8 cellular contexts compared by ENCODE assay signal in genomic region chr6:33271608-33272357, GRCh38. TPM values are rescaled to one million over a fixed set of nuclear protein-coding genes. Genes with fewer than 3 reads are reported as not detected.
DNase-seq lines count a peak whose midpoint lies in the region; ATAC-seq and TF ChIP-seq lines count a peak whose summit lies in the region.

TSS of gene RPS18 (plus strand) at chr6:33272075. CDS start at chr6:33272120, 45 bp downstream.
A gene with protein sequence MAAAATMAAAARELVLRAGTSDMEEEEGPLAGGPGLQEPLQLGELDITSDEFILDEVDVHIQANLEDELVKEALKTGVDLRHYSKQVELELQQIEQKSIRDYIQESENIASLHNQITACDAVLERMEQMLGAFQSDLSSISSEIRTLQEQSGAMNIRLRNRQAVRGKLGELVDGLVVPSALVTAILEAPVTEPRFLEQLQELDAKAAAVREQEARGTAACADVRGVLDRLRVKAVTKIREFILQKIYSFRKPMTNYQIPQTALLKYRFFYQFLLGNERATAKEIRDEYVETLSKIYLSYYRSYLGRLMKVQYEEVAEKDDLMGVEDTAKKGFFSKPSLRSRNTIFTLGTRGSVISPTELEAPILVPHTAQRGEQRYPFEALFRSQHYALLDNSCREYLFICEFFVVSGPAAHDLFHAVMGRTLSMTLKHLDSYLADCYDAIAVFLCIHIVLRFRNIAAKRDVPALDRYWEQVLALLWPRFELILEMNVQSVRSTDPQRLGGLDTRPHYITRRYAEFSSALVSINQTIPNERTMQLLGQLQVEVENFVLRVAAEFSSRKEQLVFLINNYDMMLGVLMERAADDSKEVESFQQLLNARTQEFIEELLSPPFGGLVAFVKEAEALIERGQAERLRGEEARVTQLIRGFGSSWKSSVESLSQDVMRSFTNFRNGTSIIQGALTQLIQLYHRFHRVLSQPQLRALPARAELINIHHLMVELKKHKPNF (minus strand): TSS chr6:33271876. CDS start chr6:33271675, 201 bp downstream.

- peak within 1 kb of the TSS; percentile 78 to 98 for H3K9ac ChIP-seq in duodenal mucosa (ENCODE audit: low read depth in 1 of 2, low read length in 2 of 2)

- H3K4me3 Mint-ChIP-seq in activated CD4-positive, alpha-beta memory T cell treated with anti-CD3 and anti-CD28 coated beads for 36 hours = peak within 1 kb of the TSS; percentile 94

- H3K4me1 ChIP-seq in duodenal mucosa (ENCODE audit: control insufficient read depth in 1 of 2, insufficient read depth in 2 of 2, low read length in 2 of 2) = peaks cover 41 to 49% of the 10 kb centered on the region in 2 donors

- no peak for TF ChIP-seq CTCF in lower leg skin (IDR thresholded peaks at IDR 0.05)

- peak; percentile 63 for ATAC-seq in GM19438 (IDR thresholded peaks at IDR 0.05; ENCODE audit: low read depth, unreplicated experiment)
- peak; percentile 39 for ATAC-seq in HG03575 (IDR thresholded peaks at IDR 0.05; ENCODE audit: extremely low read depth, insufficient number of reproducible peaks, low FRiP score, unreplicated experiment)

- H3K27ac Mint-ChIP-seq in activated CD4-positive, alpha-beta memory T cell treated with anti-CD3 and anti-CD28 coated beads for 36 hours = peak within 1 kb of the TSS; percentile 98

- peak within 1 kb of the TSS; percentile 92 for H3K27ac ChIP-seq in duodenal mucosa (ENCODE audit: low read depth, low read length)

- POLR2A ChIA-PET in activated CD4-positive, alpha-beta memory T cell treated with anti-CD3 and anti-CD28 coated beads for 36 hours (lab: Charles Lee) = interaction anchor here (0.9 to 2.9 kb wide), 18 partner anchors 9 to 350 kb away, joined by 3 to 24 read pairs (median 6); partner anchors contain the start of genes BRD2, HSD17B8, PFDN6 and RGL2

- peaks cover 50 to 57% of the 10 kb centered on the region in 2 donors for H3K36me3 ChIP-seq in duodenal mucosa (ENCODE audit: control insufficient read depth in 1 of 2, insufficient read depth in 2 of 2, low read length in 2 of 2)

- intact Hi-C loops in activated CD4-positive, alpha-beta memory T cell treated with anti-CD3 and anti-CD28 coated beads for 36 hours (cut with micrococcal nuclease) = loop anchor here (1.0 to 10.0 kb wide), 11 partner anchors 18 to 427 kb away; partner anchors contain the start of genes CUTA, PFDN6, PSMB8 and WDR46
- intact Hi-C loops in lower leg skin (cut with DNase I; ENCODE audit: low total_unique reads) = no loop called here

- no peaks in the 10 kb centered on the region for H3K27me3 Mint-ChIP-seq in activated CD4-positive, alpha-beta memory T cell treated with anti-CD3 and anti-CD28 coated beads for 36 hours

- H3K4me1 Mint-ChIP-seq in activated CD4-positive, alpha-beta memory T cell treated with anti-CD3 and anti-CD28 coated beads for 36 hours (ENCODE audit: low read depth) = peaks cover 43% of the 10 kb centered on the region

- WGBS in lower leg skin, 2 donors = 0% methylated on average over 49 of the region's 49 CpGs

- DNase-seq in CD1c-positive myeloid dendritic cell (ENCODE audit: extremely low spot score) (peak; percentile 99), NCI-H82 treated with DMSO at 0.1 percent for 48 hours (lab: John Stamatoyannopoulos, UW; ENCODE audit: unreplicated experiment) (peak; percentile 99), lower leg skin (ENCODE audit: low spot score in 2 of 2) (peak; percentile 97 to 98)
- DNase-seq in activated CD4-positive, alpha-beta memory T cell treated with anti-CD3 and anti-CD28 coated beads for 36 hours = peak; percentile 94
- DNase-seq in stimulated activated CD4-positive, alpha-beta T cell treated with anti-CD3 and anti-CD28 coated beads, Interleukin-4, amount 100 ng/mL, for 48 hours (ENCODE audit: low read depth in 2 of 2) = peak; percentile 73 to 86

- no peaks in the 10 kb centered on the region for H3K27me3 ChIP-seq in duodenal mucosa (ENCODE audit: control insufficient read depth in 1 of 2, insufficient read depth in 2 of 2, low read length in 2 of 2)

- CTCF ChIA-PET in activated CD4-positive, alpha-beta memory T cell treated with anti-CD3 and anti-CD28 coated beads for 36 hours (lab: Charles Lee) = interaction anchor here (0.5 to 4.2 kb wide), 12 partner anchors 10 to 433 kb away, joined by 3 to 21 read pairs (median 4); partner anchors contain the start of genes HSD17B8, PFDN6, RGL2 and RING1

- H3K9me3 Mint-ChIP-seq in activated CD4-positive, alpha-beta memory T cell treated with anti-CD3 and anti-CD28 coated beads for 36 hours = no peaks in the 10 kb centered on the region

- H3K9me3 ChIP-seq in duodenal mucosa (ENCODE audit: control insufficient read depth in 1 of 2, low read length in 2 of 2) = no peaks in the 10 kb centered on the region

- peak in 1 of 2 donors; percentile 76 for TF ChIP-seq POLR2A in lower leg skin (IDR thresholded peaks at IDR 0.05)

- peak within 1 kb of the TSS; percentile 81 to 98 for H3K4me3 ChIP-seq in duodenal mucosa (ENCODE audit: low read depth in 1 of 2, low read length in 2 of 2)
- peak within 1 kb of the TSS; percentile 89 for H3K4me3 ChIP-seq in lower leg skin (ENCODE audit: low read depth, poor library complexity, severe bottlenecking)

- peaks cover 68% of the 10 kb centered on the region for H3K36me3 Mint-ChIP-seq in activated CD4-positive, alpha-beta memory T cell treated with anti-CD3 and anti-CD28 coated beads for 36 hours

RNA-seq across cellular contexts. Expression of gene RPS18, which starts in this region (rescaled TPM):
- total RNA-seq in activated CD4-positive, alpha-beta memory T cell treated with anti-CD3 and anti-CD28 coated beads for 36 hours = 1,000 to 10,000 TPM; 4,372 to 4,391 TPM
- total RNA-seq in lower leg skin = 1,000 to 10,000 TPM; 4,043 to 6,696 (median 6,204) TPM

RNA-seq across cellular contexts. Expression of the second gene that starts in this region (rescaled TPM):
- 10 to 100 TPM; 32.7 to 33.7 TPM for total RNA-seq in activated CD4-positive, alpha-beta memory T cell treated with anti-CD3 and anti-CD28 coated beads for 36 hours
- total RNA-seq in lower leg skin = 10 to 100 TPM; 33.3 to 51.0 (median 44.4) TPM

Comparison
In these comparisons a context has a peak if more than half of its experiments do, and no peak if none do; other contexts are left out.
1. Peak in every context shown above with its lines: DNase-seq, ATAC-seq, H3K4me3 ChIP-seq and H3K27ac ChIP-seq.